13 cellular contexts compared by ENCODE assay signal in genomic region chr16:14400285-14400977, GRCh38.
DNase-seq lines count a peak whose midpoint lies in the region; ATAC-seq and TF ChIP-seq lines count a peak whose summit lies in the region.
"Had no signal": no experiment of that assay in that cellular context is flagged by ENCODE, and none has a peak within 500 bp of the region (broad histone marks: within the 10 kb centered on the region; RNA-seq: fewer than 3 reads in every experiment).

No MANE protein-coding gene starts in this region.

- H3K27ac ChIP-seq in heart right ventricle, result peak overlapping the region in 7 of 10 donors; percentile 1 to 84 (median 72)
- H3K27ac ChIP-seq in right cardiac atrium (ENCODE audit: low read length), result no peak overlapping the region
- peak overlapping the region; percentile 59 to 87 for H3K27ac ChIP-seq in ascending aorta
- peak overlapping the region; percentile 24 for H3K27ac ChIP-seq in muscle layer of colon (ENCODE audit: low read depth, low read length)

- TF ChIP-seq CTCF in heart right ventricle (IDR thresholded peaks at IDR 0.05), result no peak
- no peak for TF ChIP-seq CTCF in ascending aorta (IDR thresholded peaks at IDR 0.05)
- no peak for TF ChIP-seq CTCF in GM10248 (IDR thresholded peaks at IDR 0.05; ENCODE audit: control extremely low read depth, extremely low read depth, low read depth, missing control alignments)

- intact Hi-C loops in heart right ventricle (cut with DNase I), result loop anchor here in 2 of 10 donors (10.0 kb wide), 2 partner anchors 96 to 124 kb away; no protein-coding TSS in a partner anchor
- intact Hi-C loops in right cardiac atrium (cut with DNase I), result no loop called here
- intact Hi-C loops in ascending aorta (cut with DNase I), result loop anchor here (2.0 to 5.0 kb wide), 2 partner anchors 98 to 128 kb away; no protein-coding TSS in a partner anchor

- H3K36me3 ChIP-seq in heart right ventricle (no peaks in the 10 kb centered on the region), ascending aorta (no peaks in the 10 kb centered on the region), muscle layer of colon (ENCODE audit: insufficient read depth, low read length) (no peaks in the 10 kb centered on the region)

- H3K4me3 ChIP-seq in heart right ventricle (no peak overlapping the region), right cardiac atrium (ENCODE audit: low read length) (no peak overlapping the region), ascending aorta (peak overlapping the region in 1 of 2 donors; percentile 28), muscle layer of colon (ENCODE audit: low read depth in 1 of 2, low read length in 2 of 2) (no peak overlapping the region)

- CTCF ChIA-PET in GM10248 (lab: Yijun Ruan, JAX), result no interaction called here

- peaks cover 4 to 19% (median 14%) of the 10 kb centered on the region in 9 donors for H3K4me1 ChIP-seq in heart right ventricle
- H3K4me1 ChIP-seq in right cardiac atrium (ENCODE audit: control insufficient read depth, insufficient read depth, low read length), result peaks cover 7% of the 10 kb centered on the region
- H3K4me1 ChIP-seq in ascending aorta, result peaks cover 9 to 19% of the 10 kb centered on the region in 2 donors
- H3K4me1 ChIP-seq in muscle layer of colon (ENCODE audit: insufficient read depth, low read length), result peaks cover 11% of the 10 kb centered on the region

- H3K9me3 ChIP-seq in heart right ventricle (peaks cover 0 to 3% (median 0%) of the 10 kb centered on the region in 11 donors), right cardiac atrium (ENCODE audit: control insufficient read depth, low read length) (no peaks in the 10 kb centered on the region), ascending aorta (no peaks in the 10 kb centered on the region), muscle layer of colon (ENCODE audit: low read length) (no peaks in the 10 kb centered on the region)

- POLR2A ChIA-PET in GM10248 (lab: Yijun Ruan, JAX), result no interaction called here

- WGBS in heart right ventricle, 2 donors, result 91 to 93% methylated on average over 23 of the region's 23 CpGs
- 91% methylated on average over 23 of the region's 23 CpGs for WGBS in right cardiac atrium

- H3K27me3 ChIP-seq in heart right ventricle (no peaks in the 10 kb centered on the region), right cardiac atrium (ENCODE audit: control insufficient read depth, insufficient read depth) (no peaks in the 10 kb centered on the region), ascending aorta (no peaks in the 10 kb centered on the region), muscle layer of colon (ENCODE audit: control insufficient read depth in 1 of 2, insufficient read depth in 2 of 2, low read length in 2 of 2) (no peaks in the 10 kb centered on the region)

- DNase-seq in heart right ventricle (no peak), right cardiac atrium (no peak), ascending aorta (ENCODE audit: low spot score in 2 of 2) (no peak), GM10248 (ENCODE audit: extremely low spot score) (no peak), COLO668 (lab: John Stamatoyannopoulos, UW; ENCODE audit: unreplicated experiment) (no peak)
- DNase-seq: activated CD4-positive, alpha-beta memory T cell treated with anti-CD3 and anti-CD28 coated beads for 36 hours; activated T-cell treated with anti-CD3 and anti-CD28 coated beads, Interleukin-2, amount 50 U/mL, for 72 hours; NCI-H1092; NCI-H2227 treated with DMSO at 0.1 percent for 48 hours; stimulated activated CD4-positive, alpha-beta T cell treated with anti-CD3 and anti-CD28 coated beads, Interleukin-15, amount 100 ng/mL, for 24 hours had no signal

- no peak overlapping the region for H3K9ac ChIP-seq in muscle layer of colon (ENCODE audit: low read length)

- no peak for ATAC-seq in heart right ventricle
- ATAC-seq in right cardiac atrium, result no peak
- ATAC-seq in HG03439 (IDR thresholded peaks at IDR 0.05; ENCODE audit: unreplicated experiment), result no peak
- no peak for ATAC-seq in HG03039 (IDR thresholded peaks at IDR 0.05; ENCODE audit: unreplicated experiment)
- ATAC-seq: activated T-cell treated with anti-CD3 and anti-CD28 coated beads, Interleukin-2, amount 50 U/mL, for 72 hours had no signal
